ENCODE assay signal across 18 cellular contexts in genomic region chr1:31453384-31454079, GRCh38. TPM values are rescaled to one million over a fixed set of nuclear protein-coding genes. Genes with fewer than 3 reads are reported as not detected.
DNase-seq lines count a peak whose midpoint lies in the region; ATAC-seq and TF ChIP-seq lines count a peak whose summit lies in the region.
"Had no signal": no experiment of that assay in that cellular context is flagged by ENCODE, and none has a peak within 500 bp of the region (broad histone marks: within the 10 kb centered on the region; RNA-seq: fewer than 3 reads in every experiment).

No MANE protein-coding gene starts in this region.

- no peak overlapping the region for H3K27ac ChIP-seq in HEK293 (ENCODE audit: extremely low read depth, low read depth, low read length)
- H3K27ac ChIP-seq in epithelial cell of prostate, result peak overlapping the region; percentile 6
- no peak overlapping the region for H3K27ac ChIP-seq in right cardiac atrium (ENCODE audit: low read length)

- H3K4me3 ChIP-seq in HEK293 (ENCODE audit: low read depth, low read length), result no peak overlapping the region
- H3K4me3 ChIP-seq in right cardiac atrium (ENCODE audit: low read length), result no peak overlapping the region

- peak; percentile 84 for DNase-seq in DMS53 treated with DMSO at 0.1 percent for 48 hours (lab: John Stamatoyannopoulos, UW; ENCODE audit: unreplicated experiment)
- DNase-seq in epithelial cell of prostate (ENCODE audit: low read depth, low spot score), result no peak
- DNase-seq in right cardiac atrium, result no peak
- no peak for DNase-seq in stimulated activated naive CD8-positive, alpha-beta T cell treated with anti-CD3 and anti-CD28 coated beads, Interleukin-15, amount 100 ng/mL, for 72 hours
- DNase-seq: BE2C; C1 segment of cervical spinal cord; CD4-positive, CD25-positive, alpha-beta regulatory T cell; CD8-positive, alpha-beta memory T cell; COR-L47; DMS 273 treated with DMSO at 0.1 percent for 48 hours; DMS79; GDM1; GOT3; H7; IMR-90; KBM-7 had no signal

- H3K9me3 ChIP-seq in HEK293 (ENCODE audit: control insufficient read depth, insufficient read depth, low read depth, low read length) (no peaks in the 10 kb centered on the region), right cardiac atrium (ENCODE audit: control insufficient read depth, low read length) (peaks cover under 1% of the 10 kb centered on the region)
- H3K9me3 ChIP-seq: BE2C had no signal

- no peaks in the 10 kb centered on the region for H3K4me1 Mint-ChIP-seq in stimulated activated naive CD8-positive, alpha-beta T cell treated with anti-CD3 and anti-CD28 coated beads, Interleukin-15, amount 100 ng/mL, for 72 hours
- H3K4me1 Mint-ChIP-seq: CD4-positive, CD25-positive, alpha-beta regulatory T cell; CD8-positive, alpha-beta memory T cell had no signal

- whole genome bisulfite sequencing in right cardiac atrium, result 73% methylated on average over 8 of the region's 8 CpGs

- H3K9me3 Mint-ChIP-seq in stimulated activated naive CD8-positive, alpha-beta T cell treated with anti-CD3 and anti-CD28 coated beads, Interleukin-15, amount 100 ng/mL, for 72 hours, result peaks cover 36 to 44% of the 10 kb centered on the region in 2 donors

- ATAC-seq in right cardiac atrium (no peak), GM19351 (IDR thresholded peaks at IDR 0.05; ENCODE audit: unreplicated experiment) (no peak)
- ATAC-seq in stimulated activated naive CD8-positive, alpha-beta T cell treated with anti-CD3 and anti-CD28 coated beads, Interleukin-15, amount 100 ng/mL, for 72 hours, result no peak

- no peaks in the 10 kb centered on the region for H3K27me3 ChIP-seq in right cardiac atrium (ENCODE audit: control insufficient read depth, insufficient read depth)
- H3K27me3 ChIP-seq: BE2C had no signal

- H3K4me1 ChIP-seq in HEK293 (ENCODE audit: control insufficient read depth, insufficient read depth, low read length), result no peaks in the 10 kb centered on the region
- no peaks in the 10 kb centered on the region for H3K4me1 ChIP-seq in right cardiac atrium (ENCODE audit: control insufficient read depth, insufficient read depth, low read length)
- H3K4me1 ChIP-seq: BE2C had no signal

- no peak for TF ChIP-seq CTCF in HEK293 (tag by site-specific recombination; IDR thresholded peaks at IDR 0.05)

- intact Hi-C loops in right cardiac atrium (cut with DNase I), result no loop called here

- POLR2A ChIA-PET in HEK293 (lab: Yijun Ruan, JAX), result no interaction called here

- H3K27me3 Mint-ChIP-seq in stimulated activated naive CD8-positive, alpha-beta T cell treated with anti-CD3 and anti-CD28 coated beads, Interleukin-15, amount 100 ng/mL, for 72 hours, result peaks cover 22% of the 10 kb centered on the region

- no peaks in the 10 kb centered on the region for H3K36me3 ChIP-seq in HEK293 (ENCODE audit: control insufficient read depth in 2 of 2, insufficient read depth in 1 of 2, low read length in 2 of 2)
- H3K36me3 ChIP-seq: BE2C had no signal

- CTCF ChIA-PET in HEK293 (lab: Yijun Ruan, JAX), result interaction anchor here (0.7 kb wide), 1 partner anchor 111 kb away, joined by 3 read pairs; no protein-coding TSS in a partner anchor

- peak overlapping the region in 1 of 2 donors; percentile 39 for H3K27ac Mint-ChIP-seq in stimulated activated naive CD8-positive, alpha-beta T cell treated with anti-CD3 and anti-CD28 coated beads, Interleukin-15, amount 100 ng/mL, for 72 hours
- H3K27ac Mint-ChIP-seq: CD4-positive, CD25-positive, alpha-beta regulatory T cell; CD8-positive, alpha-beta memory T cell had no signal

- H3K4me3 Mint-ChIP-seq in stimulated activated naive CD8-positive, alpha-beta T cell treated with anti-CD3 and anti-CD28 coated beads, Interleukin-15, amount 100 ng/mL, for 72 hours, result no peak overlapping the region
- H3K4me3 Mint-ChIP-seq: CD4-positive, CD25-positive, alpha-beta regulatory T cell; CD8-positive, alpha-beta memory T cell had no signal

TF ChIP-seq in HEK293, 187 proteins besides CTCF, POLR2A, EP300 and RAD21:
- TF ChIP-seq ZFP69B (tag by site-specific recombination; IDR thresholded peaks at IDR 0.05) (no peak), SETDB1 (IDR thresholded peaks at IDR 0.05; ENCODE audit: insufficient read length, low read length) (peak; percentile 91)
TF ChIP-seq in HEK293: peak in this region for 1.

RNA-seq across cellular contexts. Expression of gene SERINC2, which starts 40.5 kb away (rescaled TPM):
- total RNA-seq in right cardiac atrium, result 1 to 10 TPM; 1.3 to 1.7 (median 1.4) TPM
- polyA plus RNA-seq in right cardiac atrium, result 2.5 TPM
- total RNA-seq: CD4-positive, CD25-positive, alpha-beta regulatory T cell had no signal
- polyA plus RNA-seq: CD8-positive, alpha-beta memory T cell had no signal
